Comparison of ENCODE assay signal across 7 cellular contexts in the genomic region with DNA sequence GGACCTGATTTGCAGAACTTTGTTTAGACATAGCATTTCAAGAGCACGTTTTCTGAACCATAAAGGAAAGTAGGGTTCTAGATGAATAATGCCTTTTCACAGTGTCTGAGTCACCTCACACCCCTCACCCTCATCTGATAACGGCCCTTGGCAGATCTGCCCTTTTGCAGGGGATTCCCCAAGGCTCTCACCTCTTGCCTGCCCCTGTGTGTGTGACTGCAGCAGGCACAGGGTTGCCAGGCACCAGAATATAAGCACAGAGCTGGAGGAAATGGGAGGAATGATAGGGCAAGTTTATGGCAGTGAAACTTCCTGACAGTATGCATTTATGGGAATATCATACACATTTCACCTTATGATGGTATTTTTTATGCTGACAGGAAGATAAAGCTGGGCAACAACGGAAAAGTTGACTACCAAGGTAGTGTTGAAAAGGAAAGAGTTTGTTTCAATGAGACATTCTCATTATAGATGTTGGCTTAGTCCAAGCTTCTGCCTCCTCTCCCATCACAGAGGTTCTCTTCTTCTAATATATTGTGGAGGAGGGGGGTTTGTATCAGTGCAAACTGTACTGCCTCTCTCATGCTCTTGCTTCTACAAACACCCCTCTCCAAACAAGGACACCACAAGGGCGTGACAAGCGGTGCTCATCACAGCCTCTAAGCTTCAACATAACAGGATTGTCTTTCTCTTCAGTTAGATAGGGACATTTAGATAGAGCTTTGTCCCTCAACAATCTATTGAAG.
A peak's percentile ranks its signal among the peaks of the same experiment; 100 is the strongest.
DNase-seq lines count a peak whose midpoint lies in the region; ATAC-seq lines count a peak whose summit lies in the region.

No MANE protein-coding gene starts in this region.

- H3K9me3 Mint-ChIP-seq in effector memory CD8-positive, alpha-beta T cell: no peaks in the 10 kb centered on the region

- H3K27ac Mint-ChIP-seq in effector memory CD8-positive, alpha-beta T cell: peak overlapping the region; percentile 94 to 97

- DNase-seq in activated CD4-positive, alpha-beta T cell treated with anti-CD3 and anti-CD28 coated beads for 24 hours (ENCODE audit: low read depth in 2 of 2): peak; percentile 74 to 75
- peak; percentile 79 to 81 (median 81) for DNase-seq in effector memory CD8-positive, alpha-beta T cell
- DNase-seq in stimulated activated CD8-positive, alpha-beta memory T cell treated with anti-CD3 and anti-CD28 coated beads, Interleukin-2, amount 100 ng/mL, for 1 hour (ENCODE audit: low read depth in 2 of 2): peak; percentile 62 to 74
- no peak for DNase-seq in anterior cingulate cortex (lab: John Stamatoyannopoulos, UW)

- H3K36me3 Mint-ChIP-seq in effector memory CD8-positive, alpha-beta T cell (ENCODE audit: insufficient read depth): peaks cover 5% of the 10 kb centered on the region

- H3K4me1 Mint-ChIP-seq in effector memory CD8-positive, alpha-beta T cell (ENCODE audit: low read depth in 2 of 2): peaks cover 57 to 61% of the 10 kb centered on the region in 2 donors

- ATAC-seq in HG03175 (IDR thresholded peaks at IDR 0.05; ENCODE audit: unreplicated experiment) (peak; percentile 60), GM19467 (IDR thresholded peaks at IDR 0.05; ENCODE audit: unreplicated experiment) (no peak), HG02840 (IDR thresholded peaks at IDR 0.05; ENCODE audit: low FRiP score, unreplicated experiment) (no peak)
- peak; percentile 87 for ATAC-seq in effector memory CD8-positive, alpha-beta T cell (replicated peaks)

- H3K27me3 Mint-ChIP-seq in effector memory CD8-positive, alpha-beta T cell: no peaks in the 10 kb centered on the region

- peak overlapping the region; percentile 57 to 60 for H3K4me3 Mint-ChIP-seq in effector memory CD8-positive, alpha-beta T cell

Comparison
In these comparisons a context has a peak if more than half of its experiments do, and no peak if none do; other contexts are left out.
1. ATAC-seq: peak in HG03175 (single experiment) and effector memory CD8-positive, alpha-beta T cell (single experiment); none in GM19467 (single experiment) and HG02840 (single experiment).
2. DNase-seq: peak in activated CD4-positive, alpha-beta T cell treated with anti-CD3 and anti-CD28 coated beads for 24 hours (2 of 2), effector memory CD8-positive, alpha-beta T cell (3 of 3) and stimulated activated CD8-positive, alpha-beta memory T cell treated with anti-CD3 and anti-CD28 coated beads, Interleukin-2, amount 100 ng/mL, for 1 hour (2 of 2); none in anterior cingulate cortex (0 of 58).